In the genomic region with DNA sequence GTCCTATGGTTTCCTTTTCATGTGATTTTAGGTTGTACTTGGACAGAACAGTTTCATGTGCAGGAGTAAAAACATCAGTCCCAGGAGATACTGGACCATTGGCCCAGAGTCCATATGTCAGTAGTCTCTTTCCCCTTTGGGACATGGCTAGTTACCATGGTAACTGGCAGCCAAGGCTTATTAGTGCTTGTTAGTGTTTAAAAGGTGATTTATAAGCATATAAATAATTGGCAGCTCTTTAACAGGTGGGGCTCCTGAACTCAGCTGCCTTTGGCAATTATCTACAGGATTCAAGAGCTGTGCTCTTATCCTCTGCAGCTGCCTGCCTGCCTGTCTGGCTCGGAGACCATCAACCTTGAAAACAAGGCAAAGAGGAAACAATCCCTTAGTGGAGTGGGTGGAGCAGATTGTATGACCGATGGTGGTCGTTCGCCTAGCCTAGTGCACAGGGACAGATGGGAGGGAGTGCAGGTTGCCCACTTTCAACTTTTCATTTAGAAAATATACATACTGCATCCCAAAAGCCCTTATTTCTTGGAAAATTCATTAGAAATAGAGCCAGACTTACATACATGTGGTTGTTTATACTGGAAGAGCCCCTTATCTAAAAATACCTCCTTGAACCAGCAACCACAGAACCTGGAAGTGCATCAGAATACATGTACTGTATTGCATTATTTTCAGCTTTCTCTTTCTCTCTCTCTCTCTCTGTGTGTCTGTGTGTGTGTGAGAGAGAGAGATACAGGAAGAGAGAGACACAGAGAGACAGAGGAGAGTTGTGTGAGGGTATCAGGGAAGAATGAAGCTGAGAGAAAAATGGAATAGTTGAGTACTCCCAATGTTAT, we compare ENCODE assay signal across 14 cellular contexts. TPM values are rescaled to one million over a fixed set of nuclear protein-coding genes. Genes with fewer than 3 reads are reported as not detected.
DNase-seq lines count a peak whose midpoint lies in the region; ATAC-seq and TF ChIP-seq lines count a peak whose summit lies in the region.
"Had no signal": no experiment of that assay in that cellular context is flagged by ENCODE, and none has a peak within 500 bp of the region (broad histone marks: within the 10 kb centered on the region; RNA-seq: fewer than 3 reads in every experiment).

No MANE protein-coding gene starts in this region.

- H3K4me3 Mint-ChIP-seq in brain (peak overlapping the region in 2 of 5 experiments; percentile 12 to 33), HFFc6 (no peak overlapping the region)
- H3K4me3 Mint-ChIP-seq: T-helper 2 cell treated with Interferon-gamma antibody and Interleukin-4, amounts not matched to agents 5 μg/mL and 100 μg/mL, for 36 hours had no signal

- H3K9me3 ChIP-seq in thyroid gland = no peaks in the 10 kb centered on the region

- no peak overlapping the region for H3K4me3 ChIP-seq in thyroid gland (replicated peaks in 1 of 3)

- intact Hi-C loops in thyroid gland (cut with DNase I) = no loop called here

- no peak for TF ChIP-seq POLR2A in thyroid gland (IDR thresholded peaks at IDR 0.05)

- H3K27ac ChIP-seq in thyroid gland = no peak overlapping the region
- H3K27ac ChIP-seq: RWPE1 had no signal

- ATAC-seq in GM18909 (IDR thresholded peaks at IDR 0.05; ENCODE audit: poor library complexity, unreplicated experiment) (no peak), HG02938 (IDR thresholded peaks at IDR 0.05; ENCODE audit: unreplicated experiment) (no peak)

- DNase-seq in DMS 273 treated with DMSO at 0.1 percent for 48 hours (lab: John Stamatoyannopoulos, UW) (peak; percentile 95), NCI-H146 (lab: John Stamatoyannopoulos, UW) (peak; percentile 82), NCI-H510A treated with DMSO at 0.1 percent for 48 hours (lab: John Stamatoyannopoulos, UW) (peak; percentile 63), HFFc6 (no peak), thyroid gland (no peak)
- DNase-seq: activated CD4-positive, alpha-beta T cell treated with anti-CD3 and anti-CD28 coated beads for 48 hours; activated T-cell treated with anti-CD3 and anti-CD28 coated beads for 4 hours; stimulated activated CD8-positive, alpha-beta memory T cell treated with anti-CD3 and anti-CD28 coated beads, Interleukin-4, amount 100 ng/mL, for 48 hours; trophoblast cell had no signal

- 15 to 20% methylated on average over 4 of the region's 4 CpGs for WGBS in thyroid gland, 2 donors

- H3K27me3 Mint-ChIP-seq in brain (peaks cover under 1% of the 10 kb centered on the region), HFFc6 (ENCODE audit: insufficient read depth) (peaks cover 1% of the 10 kb centered on the region; the same call in 1 of the 2 replicates)

- TF ChIP-seq CTCF in brain (conservative IDR thresholded peaks at IDR 0.05) = no peak
- TF ChIP-seq CTCF in HFFc6 (IDR thresholded peaks at IDR 0.05) = no peak
- no peak for TF ChIP-seq CTCF in thyroid gland (IDR thresholded peaks at IDR 0.05)

- H3K4me1 ChIP-seq in thyroid gland = no peaks in the 10 kb centered on the region

- H3K36me3 Mint-ChIP-seq in brain (peaks cover 10% of the 10 kb centered on the region), HFFc6 (ENCODE audit: low read depth) (no peaks in the 10 kb centered on the region)

- no peaks in the 10 kb centered on the region for H3K36me3 ChIP-seq in thyroid gland

- H3K27me3 ChIP-seq in thyroid gland = no peaks in the 10 kb centered on the region

- H3K9me3 Mint-ChIP-seq in brain (peaks cover 16 to 20% (median 19%) of the 10 kb centered on the region in 5 experiments), HFFc6 (peaks cover 68% of the 10 kb centered on the region)

- H3K4me1 Mint-ChIP-seq in brain (peaks cover 22% of the 10 kb centered on the region), HFFc6 (ENCODE audit: low read depth) (no peaks in the 10 kb centered on the region)

- peak overlapping the region in 3 of 5 experiments; percentile 1 to 30 (median 3) for H3K27ac Mint-ChIP-seq in brain
- no peak overlapping the region for H3K27ac Mint-ChIP-seq in HFFc6
- H3K27ac Mint-ChIP-seq: T-helper 2 cell treated with Interferon-gamma antibody and Interleukin-4, amounts not matched to agents 5 μg/mL and 100 μg/mL, for 36 hours had no signal

RNA-seq across cellular contexts. Expression of a gene that starts 29.3 kb away (rescaled TPM):
- polyA plus RNA-seq in brain (ENCODE audit: insufficient read depth, low read depth, low replicate concordance) = 21.4 TPM
- total RNA-seq in HFFc6 (2021; fragmentation: NEBNext Ultra II Directional; extraction: Animal tissue kit (Norgen Biotek cat#: 25700)) = not detected
- 1 to 10 TPM in 3 of 4 donors, under 1 TPM in 1; 0.78 to 2.0 (median 1.8) TPM for total RNA-seq in thyroid gland

Comparison
In these comparisons a context has a peak if more than half of its experiments do, and no peak if none do; other contexts are left out.
1. DNase-seq: peak in DMS 273 treated with DMSO at 0.1 percent for 48 hours (single experiment), NCI-H146 (single experiment) and NCI-H510A treated with DMSO at 0.1 percent for 48 hours (single experiment); none in HFFc6 (single experiment) and thyroid gland (0 of 2).